In the genomic region with DNA sequence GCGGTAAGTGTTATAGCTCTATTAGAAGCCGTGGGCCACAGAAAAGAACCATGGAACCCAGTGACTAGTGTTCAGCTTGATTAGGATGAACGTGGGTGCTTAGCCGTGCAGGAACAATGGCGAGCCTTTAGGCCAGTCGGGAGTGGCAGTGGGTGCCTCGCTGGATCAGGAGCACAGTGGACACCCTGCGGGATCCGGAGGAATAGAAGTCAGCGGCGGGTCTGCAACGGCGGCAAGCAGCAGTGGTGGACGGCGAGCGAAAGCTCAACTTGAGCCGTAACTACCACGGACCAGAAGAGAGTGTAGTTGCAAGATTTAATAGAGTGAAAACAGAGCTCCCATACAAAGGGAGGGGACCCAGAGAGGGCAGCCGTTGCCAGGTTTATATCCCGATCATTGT, we compare ENCODE assay signal across 29 cellular contexts. TPM values are rescaled to one million over a fixed set of nuclear protein-coding genes. Genes with fewer than 3 reads are reported as not detected.
"Had no signal": no experiment of that assay in that cellular context is flagged by ENCODE, and none has a peak within 500 bp of the region (broad histone marks: within the 10 kb centered on the region; RNA-seq: fewer than 3 reads in every experiment).

No MANE protein-coding gene starts in this region.

- H3K4me1 Mint-ChIP-seq: activated B cell treated with CpG ODN at 0.5 μM for 24 hours, memory B cell, nephron had no signal

- H3K4me3 Mint-ChIP-seq: activated B cell treated with CpG ODN at 0.5 μM for 24 hours; activated naive CD4-positive, alpha-beta T cell treated with anti-CD3 and anti-CD28 coated beads, Interleukin-2, amount 50 U/mL, for 24 hours; activated T-cell treated with anti-CD3 and anti-CD28 coated beads, Interleukin-2, amount 50 U/mL, for 72 hours; central memory CD8-positive, alpha-beta T cell; memory B cell; nephron had no signal

- H3K36me3 ChIP-seq: breast epithelium had no signal

- H3K27ac Mint-ChIP-seq: activated B cell treated with CpG ODN at 0.5 μM for 24 hours; activated naive CD4-positive, alpha-beta T cell treated with anti-CD3 and anti-CD28 coated beads, Interleukin-2, amount 50 U/mL, for 24 hours; activated T-cell treated with anti-CD3 and anti-CD28 coated beads, Interleukin-2, amount 50 U/mL, for 72 hours; memory B cell; nephron had no signal

- H3K9ac ChIP-seq: parathyroid adenoma had no signal

- DNase-seq: activated B cell treated with CpG ODN at 0.5 μM for 24 hours; activated CD4-positive, alpha-beta T cell treated with anti-CD3 and anti-CD28 coated beads for 4 hours; activated CD4-positive, alpha-beta T cell treated with anti-CD3 and anti-CD28 coated beads, Interleukin-2, amount 50 U/mL, for 48 hours; activated effector memory CD4-positive, alpha-beta T cell treated with anti-CD3 and anti-CD28 coated beads, Interleukin-2, amount 50 U/mL, for 16 hours; activated T-cell treated with anti-CD3 and anti-CD28 coated beads, Interleukin-2, amount 50 U/mL, for 72 hours; cortex of kidney; nucleus accumbens; sigmoid colon; stimulated activated CD4-positive, alpha-beta T cell treated with anti-CD3 and anti-CD28 coated beads, Interleukin-2, amount 100 ng/mL, for 48 hours; stimulated activated CD8-positive, alpha-beta memory T cell treated with anti-CD3 and anti-CD28 coated beads, Interleukin-4, amount 100 ng/mL, for 48 hours; stimulated activated naive CD4-positive, alpha-beta T cell; T-helper 9 cell; testis; trophoblast cell had no signal

- H3K27ac ChIP-seq: adrenal gland, breast epithelium, left lung, parathyroid adenoma, sigmoid colon, testis, vagina had no signal

- H3K27me3 Mint-ChIP-seq: activated B cell treated with CpG ODN at 0.5 μM for 24 hours; activated naive CD4-positive, alpha-beta T cell treated with anti-CD3 and anti-CD28 coated beads, Interleukin-2, amount 50 U/mL, for 24 hours; central memory CD8-positive, alpha-beta T cell; memory B cell had no signal

- H3K4me1 ChIP-seq: adrenal gland, breast epithelium, left lung, parathyroid adenoma, sigmoid colon, testis, vagina had no signal

- H3K9me3 ChIP-seq: adrenal gland, breast epithelium, left lung, sigmoid colon, testis, vagina had no signal

- H3K27me3 ChIP-seq: adrenal gland, breast epithelium, left lung, sigmoid colon, testis, vagina had no signal

- FAIRE-seq: astrocyte, endometrium had no signal

- H2AFZ ChIP-seq: parathyroid adenoma had no signal

- H3K4me2 ChIP-seq: smooth muscle cell had no signal

- H3K9me3 Mint-ChIP-seq: activated B cell treated with CpG ODN at 0.5 μM for 24 hours; activated naive CD4-positive, alpha-beta T cell treated with anti-CD3 and anti-CD28 coated beads, Interleukin-2, amount 50 U/mL, for 24 hours; activated T-cell treated with anti-CD3 and anti-CD28 coated beads, Interleukin-2, amount 50 U/mL, for 72 hours; central memory CD8-positive, alpha-beta T cell; memory B cell had no signal

- ATAC-seq: activated T-cell treated with anti-CD3 and anti-CD28 coated beads, Interleukin-2, amount 50 U/mL, for 72 hours; left lung had no signal

- H3K4me3 ChIP-seq: adrenal gland, breast epithelium, left lung, sigmoid colon, smooth muscle cell, testis, vagina had no signal

RNA-seq across cellular contexts. Expression of a gene that starts 37.3 kb away (rescaled TPM):
- total RNA-seq: activated B cell treated with CpG ODN at 0.5 μM for 24 hours; activated CD8-positive, alpha-beta memory T cell treated with anti-CD3 and anti-CD28 coated beads for 36 hours; activated T-cell treated with anti-CD3 and anti-CD28 coated beads, Interleukin-2, amount 50 U/mL, for 72 hours; breast epithelium; epithelial cell of proximal tubule; sigmoid colon; T-helper 1 cell treated with Interleukin-12 subunit alpha and Interleukin-12 subunit beta and Interleukin-4 antibody, amounts not matched to agents 30 ng/mL and 1 ng/mL, for 36 hours; vagina had no signal
